ENCODE assay signal across 8 cellular contexts in the genomic region with DNA sequence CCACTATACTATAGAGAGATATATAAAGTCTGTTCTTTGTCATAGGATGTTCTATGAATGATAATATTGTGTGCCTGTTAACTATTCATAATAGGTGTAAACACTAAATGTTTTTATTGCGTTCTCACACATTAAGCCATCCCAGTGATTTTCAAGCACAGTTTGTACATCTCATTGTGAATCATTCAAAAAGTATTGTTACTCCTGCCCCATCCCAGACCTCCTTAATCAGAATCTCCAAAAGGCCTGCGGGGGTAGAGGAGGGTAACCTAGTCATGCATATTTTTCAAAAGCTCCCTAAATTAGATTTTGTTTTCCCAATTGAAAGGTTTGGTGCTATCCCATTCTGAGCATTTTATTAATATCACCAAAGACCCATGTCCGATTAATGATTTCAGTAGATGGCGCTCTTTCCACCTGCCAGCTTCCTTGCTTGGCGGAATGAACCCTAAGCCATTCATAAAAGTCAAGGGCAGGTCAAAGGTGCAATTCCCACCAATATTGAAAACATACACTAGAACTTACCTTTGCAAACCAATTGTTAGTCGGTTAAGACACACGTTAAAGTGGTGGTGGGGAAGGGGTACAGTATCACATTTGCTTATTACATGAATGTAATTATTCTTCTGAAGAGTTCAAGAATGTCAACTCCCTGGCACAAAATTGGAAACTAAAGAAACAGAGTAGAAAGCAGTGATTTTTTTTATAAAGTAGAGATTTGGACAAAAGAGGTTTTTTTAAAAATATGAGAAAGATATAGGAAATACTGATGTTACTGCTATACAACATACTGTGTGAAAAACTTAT. TPM values are rescaled to one million over a fixed set of nuclear protein-coding genes. Genes with fewer than 3 reads are reported as not detected.
DNase-seq lines count a peak whose midpoint lies in the region; ATAC-seq and TF ChIP-seq lines count a peak whose summit lies in the region.

No MANE protein-coding gene starts in this region.

- no peak overlapping the region for H3K27ac Mint-ChIP-seq in activated naive CD4-positive, alpha-beta T cell treated with anti-CD3 and anti-CD28 coated beads for 36 hours

- ATAC-seq in left cardiac atrium (peak; percentile 27 to 45), HG03159 (IDR thresholded peaks at IDR 0.05; ENCODE audit: unreplicated experiment) (no peak)

- DNase-seq in NCI-H345 (lab: John Stamatoyannopoulos, UW) (peak; percentile 22), NCI-H345 treated with DMSO at 0.1 percent for 48 hours (lab: John Stamatoyannopoulos, UW; ENCODE audit: unreplicated experiment) (no peak), Kasumi-1 (lab: John Stamatoyannopoulos, UW) (peak; percentile 28 to 48), left cardiac atrium (no peak), spleen (no peak), COLO668 (lab: John Stamatoyannopoulos, UW; ENCODE audit: unreplicated experiment) (no peak)
- peak; percentile 59 for DNase-seq in activated naive CD4-positive, alpha-beta T cell treated with anti-CD3 and anti-CD28 coated beads for 36 hours

- H3K27me3 ChIP-seq in spleen (replicated peaks in 1 of 7), result no peaks in the 10 kb centered on the region

- CTCF ChIA-PET in activated naive CD4-positive, alpha-beta T cell treated with anti-CD3 and anti-CD28 coated beads for 36 hours (lab: Charles Lee), result interaction anchor here (0.7 to 4.1 kb wide), 13 partner anchors 53 to 333 kb away, joined by 3 to 23 read pairs (median 3); a partner anchor contains a TSS

- no peaks in the 10 kb centered on the region for H3K9me3 ChIP-seq in spleen

- peak in 10 of 11 experiments; percentile 25 to 65 (median 58) for TF ChIP-seq CTCF in spleen (IDR thresholded peaks at IDR 0.05 in 8 of 11, conservative IDR thresholded peaks at IDR 0.05 in 3 of 11)

- H3K9me3 Mint-ChIP-seq in activated naive CD4-positive, alpha-beta T cell treated with anti-CD3 and anti-CD28 coated beads for 36 hours, result no peaks in the 10 kb centered on the region

- no peak overlapping the region for H3K4me3 Mint-ChIP-seq in activated naive CD4-positive, alpha-beta T cell treated with anti-CD3 and anti-CD28 coated beads for 36 hours

- no peaks in the 10 kb centered on the region for H3K36me3 ChIP-seq in spleen

- no peaks in the 10 kb centered on the region for H3K27me3 Mint-ChIP-seq in activated naive CD4-positive, alpha-beta T cell treated with anti-CD3 and anti-CD28 coated beads for 36 hours (ENCODE audit: low read depth)

- H3K4me3 ChIP-seq in spleen, result no peak overlapping the region

- intact Hi-C loops in activated naive CD4-positive, alpha-beta T cell treated with anti-CD3 and anti-CD28 coated beads for 36 hours (cut with micrococcal nuclease), result loop anchor here (1.0 to 5.0 kb wide), 6 partner anchors 165 to 525 kb away; no protein-coding TSS in a partner anchor
- intact Hi-C loops in left cardiac atrium (cut with DNase I) (loop anchor here (5.0 to 10.0 kb wide), 2 partner anchors 104 to 331 kb away; a partner anchor contains a TSS), spleen (cut with DNase I; ENCODE audit: low total_unique reads) (loop anchor here (10.0 kb wide), 1 partner anchor 564 kb away; a partner anchor contains a TSS)

- H3K4me1 ChIP-seq in spleen, result peaks cover 0 to 24% (median 9%) of the 10 kb centered on the region in 6 donors

- H3K4me1 Mint-ChIP-seq in activated naive CD4-positive, alpha-beta T cell treated with anti-CD3 and anti-CD28 coated beads for 36 hours (ENCODE audit: low read depth), result peaks cover 28% of the 10 kb centered on the region

- no peak overlapping the region for H3K27ac ChIP-seq in spleen

- 45 to 57% (median 52%) methylated on average over 7 of the region's 7 CpGs for WGBS in spleen, 5 donors

- H3K36me3 Mint-ChIP-seq in activated naive CD4-positive, alpha-beta T cell treated with anti-CD3 and anti-CD28 coated beads for 36 hours (ENCODE audit: low read depth), result peaks cover 2% of the 10 kb centered on the region

- no peak for TF ChIP-seq POLR2A in spleen (IDR thresholded peaks at IDR 0.05)

RNA-seq across cellular contexts. Expression of a gene that starts 5.8 kb away (rescaled TPM):
- 10 to 100 TPM; 36.0 to 36.1 TPM for total RNA-seq in activated naive CD4-positive, alpha-beta T cell treated with anti-CD3 and anti-CD28 coated beads for 36 hours
- 10 to 100 TPM; 17.3 to 19.6 TPM for total RNA-seq in left cardiac atrium
- total RNA-seq in spleen, result 10 to 100 TPM; 40.4 to 70.4 (median 52.9) TPM
- 1 to 10 TPM; 2.5 to 4.0 (median 4.0) TPM for polyA plus RNA-seq in spleen

Comparison
In these comparisons a context has a peak if more than half of its experiments do, and no peak if none do; other contexts are left out.
1. DNase-seq: peak in NCI-H345 (single experiment), Kasumi-1 (2 of 2) and activated naive CD4-positive, alpha-beta T cell treated with anti-CD3 and anti-CD28 coated beads for 36 hours (single experiment); none in NCI-H345 treated with DMSO at 0.1 percent for 48 hours (single experiment), left cardiac atrium (single experiment), spleen (single experiment) and COLO668 (single experiment).